ENCODE assay signal across 13 cellular contexts in the genomic region with DNA sequence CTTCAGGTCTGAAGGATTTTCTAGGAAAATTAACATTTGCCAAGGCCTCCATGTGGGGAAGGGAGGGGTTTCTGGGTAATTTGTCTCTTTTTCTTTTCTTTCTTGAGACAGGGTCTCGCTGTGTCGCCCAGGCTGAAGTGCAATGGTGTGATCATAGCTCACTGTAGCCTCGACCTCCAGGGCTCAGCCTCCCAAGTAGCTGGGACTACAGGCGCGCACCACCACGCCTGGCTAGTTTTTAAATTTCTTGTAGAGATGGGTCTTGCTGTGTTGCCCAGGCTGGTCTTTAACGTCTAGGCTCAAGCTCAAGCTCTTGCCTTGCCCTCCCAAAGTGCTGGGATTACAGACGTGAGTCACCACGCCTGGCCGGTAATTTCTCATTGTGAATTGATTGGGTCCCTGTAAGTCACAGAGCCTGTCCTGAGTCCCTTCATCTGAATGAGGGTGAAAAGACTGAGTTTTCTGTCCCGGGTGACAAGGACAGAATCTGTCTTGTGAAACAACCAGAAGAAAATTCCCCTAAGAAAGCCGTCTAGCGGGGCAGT. TPM values are rescaled to one million over a fixed set of nuclear protein-coding genes. Genes with fewer than 3 reads are reported as not detected.
DNase-seq lines count a peak whose midpoint lies in the region; ATAC-seq and TF ChIP-seq lines count a peak whose summit lies in the region.
"Had no signal": no experiment of that assay in that cellular context is flagged by ENCODE, and none has a peak within 500 bp of the region (broad histone marks: within the 10 kb centered on the region; RNA-seq: fewer than 3 reads in every experiment).

No MANE protein-coding gene starts in this region.

- DNase-seq in Right ventricle myocardium superior: no peak
- DNase-seq in cardiac septum (ENCODE audit: low spot score): no peak
- DNase-seq in cardiac muscle cell (ENCODE audit: low read depth in 1 of 2, low spot score in 1 of 2): peak in 1 of 2 donors; percentile 46
- no peak for DNase-seq in psoas muscle
- no peak for DNase-seq in globus pallidus (ENCODE audit: low spot score)
- no peak for DNase-seq in activated naive CD4-positive, alpha-beta T cell (lab: John Stamatoyannopoulos, UW)
- DNase-seq in GF-D8 (lab: John Stamatoyannopoulos, UW): no peak
- DNase-seq: NCI-H1105; stimulated activated CD4-positive, alpha-beta T cell treated with anti-CD3 and anti-CD28 coated beads, Interleukin-1b, Interleukin-23, amount 100 ng/mL, for 48 hours; T1000 had no signal

- H3K4me1 ChIP-seq in cardiac muscle cell (ENCODE audit: low read depth) (peaks cover 9% of the 10 kb centered on the region), psoas muscle (peaks cover 12% of the 10 kb centered on the region)

- TF ChIP-seq CTCF in cardiac muscle cell (IDR thresholded peaks at IDR 0.05; ENCODE audit: low read depth, low read length) (no peak), psoas muscle (IDR thresholded peaks at IDR 0.05) (no peak)

- H3K4me3 ChIP-seq in cardiac muscle cell (no peak overlapping the region), psoas muscle (peak overlapping the region; percentile 15)

- no peaks in the 10 kb centered on the region for H3K27me3 ChIP-seq in cardiac muscle cell
- no peaks in the 10 kb centered on the region for H3K27me3 ChIP-seq in psoas muscle (ENCODE audit: insufficient read depth in 3 of 3, low read length in 2 of 3)

- peaks cover 14% of the 10 kb centered on the region for H3K36me3 ChIP-seq in cardiac muscle cell
- H3K36me3 ChIP-seq in psoas muscle (ENCODE audit: insufficient read depth in 1 of 2, low read depth in 1 of 2): peaks cover 0 to 60% of the 10 kb centered on the region in 2 donors

- intact Hi-C loops in Right ventricle myocardium superior (cut with DNase I): no loop called here
- intact Hi-C loops in cardiac septum (cut with DNase I): loop anchor here (2.0 kb wide), 1 partner anchor 17 kb away; no protein-coding TSS in a partner anchor
- intact Hi-C loops in psoas muscle (cut with DNase I): no loop called here

- H3K27ac ChIP-seq in cardiac muscle cell (peak overlapping the region; percentile 90), psoas muscle (peak overlapping the region; percentile 71)

- 74 to 87% (median 76%) methylated on average over 13 of the region's 13 CpGs for WGBS in psoas muscle, 3 donors

- ATAC-seq in Right ventricle myocardium superior (ENCODE audit: poor library complexity) (peak; percentile 6), psoas muscle (peak in 1 of 4 donors; percentile 5), GM21717 (IDR thresholded peaks at IDR 0.05; ENCODE audit: unreplicated experiment) (no peak)
- ATAC-seq: activated naive CD4-positive, alpha-beta T cell treated with anti-CD3 and anti-CD28 coated beads, Interleukin-2, amount 50 U/mL, for 72 hours; Panc1 had no signal

- no peaks in the 10 kb centered on the region for H3K9me3 ChIP-seq in cardiac muscle cell (ENCODE audit: low read depth)
- peaks cover 3% of the 10 kb centered on the region for H3K9me3 ChIP-seq in psoas muscle

RNA-seq across cellular contexts. Expression of a gene that starts 10.0 kb away (rescaled TPM):
- total RNA-seq in Right ventricle myocardium superior (6.7 TPM), cardiac septum (3.8 TPM), cardiac muscle cell (15.8 and 127 TPM in 2 replicates), psoas muscle (1 to 10 TPM in 2 of 4 donors, under 1 TPM in 2; 0.51 to 1.7 (median 0.98) TPM)
- polyA plus RNA-seq in cardiac muscle cell (7.1 and 25.8 TPM in 2 replicates), psoas muscle (under 1 TPM; 0.14 to 0.55 (median 0.44) TPM)

RNA-seq across cellular contexts. Expression of a gene that starts 31.8 kb away (rescaled TPM):
- total RNA-seq in Right ventricle myocardium superior: 383 TPM
- 499 TPM for total RNA-seq in cardiac septum
- 73.0 and 106 TPM in 2 replicates for total RNA-seq in cardiac muscle cell
- polyA plus RNA-seq in cardiac muscle cell: 38.9 and 43.9 TPM in 2 replicates
- total RNA-seq in psoas muscle: 100 to 1,000 TPM in 1 of 4 donors, 10 to 100 TPM in 3; 44.0 to 103 (median 68.0) TPM
- 10 to 100 TPM; 23.7 to 29.9 (median 25.8) TPM for polyA plus RNA-seq in psoas muscle
